8 cellular contexts compared by ENCODE assay signal in genomic region chr6:10425973-10426780, GRCh38. TPM values are rescaled to one million over a fixed set of nuclear protein-coding genes. Genes with fewer than 3 reads are reported as not detected.
DNase-seq lines count a peak whose midpoint lies in the region; ATAC-seq, FAIRE-seq and TF ChIP-seq lines count a peak whose summit lies in the region.

No MANE protein-coding gene starts in this region.

- peak overlapping the region; percentile 37 for H3K4me3 ChIP-seq in bronchial epithelial cell (ENCODE audit: low read depth, low read length)
- H3K4me3 ChIP-seq in right lobe of liver: peak overlapping the region; percentile 46 to 59 (median 51)
- H3K4me3 ChIP-seq in upper lobe of left lung: peak overlapping the region; percentile 23 to 58 (median 43)

- H3K27ac ChIP-seq in right lobe of liver: no peak overlapping the region
- H3K27ac ChIP-seq in upper lobe of left lung: no peak overlapping the region

- DNase-seq in ELR (ENCODE audit: low read depth) (peak; percentile 84), HuH-7 (ENCODE audit: low spot score) (peak; percentile 80), bronchial epithelial cell (ENCODE audit: low read depth) (no peak), right lobe of liver (peak; percentile 67 to 71 (median 68)), upper lobe of left lung (peak in 1 of 2 donors; percentile 90), NCI-H1048 (lab: John Stamatoyannopoulos, UW) (no peak), SW 1271 (lab: John Stamatoyannopoulos, UW) (no peak)

- no peak for FAIRE-seq in bronchial epithelial cell (lab: Jason Lieb, UNC)

- H3K4me1 ChIP-seq in right lobe of liver (peaks cover 0 to 11% (median 0%) of the 10 kb centered on the region in 4 donors), upper lobe of left lung (peaks cover 11 to 25% (median 17%) of the 10 kb centered on the region in 4 donors)

- H3K36me3 ChIP-seq in bronchial epithelial cell (ENCODE audit: control insufficient read depth, insufficient read depth, low read length) (no peaks in the 10 kb centered on the region), right lobe of liver (no peaks in the 10 kb centered on the region), upper lobe of left lung (no peaks in the 10 kb centered on the region)

- TF ChIP-seq POLR2A in right lobe of liver (IDR thresholded peaks at IDR 0.05) (no peak), upper lobe of left lung (IDR thresholded peaks at IDR 0.05) (no peak)

- WGBS in right lobe of liver (ENCODE audit: insufficient coverage, low coverage, low lambda C conversion rate, missing lambda C conversion rate): 4% methylated on average over 16 of the region's 55 CpGs
- 1 to 3% methylated on average over 15 to 36 of the region's 55 CpGs for WGBS in upper lobe of left lung, 2 donors

- peak; percentile 63 for ATAC-seq in GM21390 (IDR thresholded peaks at IDR 0.05; ENCODE audit: unreplicated experiment)
- ATAC-seq in right lobe of liver: peak; percentile 88 to 90 (median 88)
- ATAC-seq in upper lobe of left lung (ENCODE audit: low FRiP score in 2 of 2): peak; percentile 64 to 70

- TF ChIP-seq EP300 in upper lobe of left lung (IDR thresholded peaks at IDR 0.05): no peak

- TF ChIP-seq CTCF in bronchial epithelial cell (IDR thresholded peaks at IDR 0.05; ENCODE audit: insufficient read depth, low read length, severe bottlenecking) (peak; percentile 26), right lobe of liver (IDR thresholded peaks at IDR 0.05) (peak in 3 of 4 donors; percentile 5 to 8 (median 5)), upper lobe of left lung (IDR thresholded peaks at IDR 0.05) (peak in 2 of 6 experiments; percentile 6 to 17)

- intact Hi-C loops in right lobe of liver (cut with DNase I): no loop called here

- H3K9me3 ChIP-seq in right lobe of liver (no peaks in the 10 kb centered on the region), upper lobe of left lung (no peaks in the 10 kb centered on the region)

- H3K27me3 ChIP-seq in bronchial epithelial cell (ENCODE audit: control insufficient read depth, insufficient read depth, low read length) (no peaks in the 10 kb centered on the region), right lobe of liver (peaks cover 7 to 20% of the 10 kb centered on the region in 2 donors), upper lobe of left lung (peaks cover 0 to 54% (median 24%) of the 10 kb centered on the region in 4 donors)

RNA-seq across cellular contexts. Expression of gene TFAP2A, which starts 11.3 kb away (rescaled TPM):
- total RNA-seq in bronchial epithelial cell (3.4 and 6.3 TPM in 2 replicates), right lobe of liver (under 1 TPM in 3 of 6 experiments, not detected in 3; 0.07 to 0.18 (median 0.12) TPM), upper lobe of left lung (1 to 10 TPM in 4 of 6 donors, under 1 TPM in 1, not detected in 1; 0.69 to 7.8 (median 1.1) TPM)

Comparison
In these comparisons a context has a peak if more than half of its experiments do, and no peak if none do; other contexts are left out.
1. DNase-seq: peak in ELR (single experiment), HuH-7 (single experiment) and right lobe of liver (3 of 3); none in bronchial epithelial cell (single experiment), NCI-H1048 (single experiment) and SW 1271 (0 of 2).
2. Peak in every context shown above with its lines, with median percentiles within 50 percentile points of each other: ATAC-seq and H3K4me3 ChIP-seq.